In the genomic region with DNA sequence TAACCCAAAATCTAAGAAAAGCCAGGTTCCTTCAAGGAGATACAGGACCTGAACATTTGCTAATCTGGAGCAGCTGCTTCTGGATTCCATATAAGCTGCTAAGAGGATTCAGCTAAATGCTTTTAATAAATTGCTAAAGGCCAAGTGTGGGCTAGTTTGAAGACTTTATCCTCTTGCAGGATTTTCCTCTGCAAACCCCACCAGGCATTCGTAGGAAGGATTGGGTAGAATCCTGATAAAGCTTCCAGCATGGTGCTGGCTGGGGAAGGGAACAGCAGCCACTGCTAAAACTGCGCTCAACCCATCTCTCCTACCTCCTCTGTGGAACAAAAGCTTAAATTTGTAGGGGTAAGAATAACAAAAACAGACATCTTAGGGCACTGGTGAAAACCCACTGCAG, we compare ENCODE assay signal across 31 cellular contexts.
"Had no signal": no experiment of that assay in that cellular context is flagged by ENCODE, and none has a peak within 500 bp of the region (broad histone marks: within the 10 kb centered on the region; RNA-seq: fewer than 3 reads in every experiment).

No MANE protein-coding gene starts in this region.

- H3K36me3 Mint-ChIP-seq: activated naive CD8-positive, alpha-beta T cell; WTC11 had no signal

- H3K27ac Mint-ChIP-seq: activated CD4-positive, alpha-beta memory T cell treated with anti-CD3 and anti-CD28 coated beads, Interleukin-2, amount 10 ng/mL, durations not matched to agents 7 days and 5 days; activated CD4-positive, alpha-beta T cell treated with anti-CD3 and anti-CD28 coated beads, Interleukin-2, amount 10 ng/mL, durations not matched to agents 7 days and 5 days; activated naive CD8-positive, alpha-beta T cell; activated T-helper 17 cell treated with anti-CD3 and anti-CD28 coated beads, Interleukin-2, amount 50 U/mL, for 72 hours; effector memory CD8-positive, alpha-beta T cell; T-helper 17 cell; T-helper 2 cell treated with Interferon-gamma antibody and Interleukin-4, amounts not matched to agents 5 μg/mL and 100 μg/mL, for 36 hours; WTC11 had no signal

- H3K27me3 Mint-ChIP-seq: activated CD4-positive, alpha-beta memory T cell treated with anti-CD3 and anti-CD28 coated beads, Interleukin-2, amount 10 ng/mL, durations not matched to agents 7 days and 5 days; activated naive CD8-positive, alpha-beta T cell; activated T-helper 17 cell treated with anti-CD3 and anti-CD28 coated beads, Interleukin-2, amount 50 U/mL, for 72 hours had no signal

- H3K27ac ChIP-seq: esophagus muscularis mucosa, foreskin keratinocyte, gastrocnemius medialis, heart left ventricle had no signal

- H3K36me3 ChIP-seq: esophagus muscularis mucosa, gastrocnemius medialis, heart left ventricle had no signal

- H3K4me3 ChIP-seq: esophagus muscularis mucosa, gastrocnemius medialis, heart left ventricle had no signal

- ATAC-seq: activated T-cell treated with anti-CD3 and anti-CD28 coated beads, Interleukin-2, amount 50 U/mL, for 4 hours; activated T-helper 17 cell treated with anti-CD3 and anti-CD28 coated beads, Interleukin-2, amount 50 U/mL, for 72 hours; effector memory CD8-positive, alpha-beta T cell; foreskin keratinocyte; gastrocnemius medialis; heart left ventricle; T-helper 17 cell had no signal

- H3K4me1 ChIP-seq: esophagus muscularis mucosa, foreskin keratinocyte, gastrocnemius medialis, heart left ventricle had no signal

- H3K9me3 ChIP-seq: esophagus muscularis mucosa, gastrocnemius medialis had no signal

- H3K4me1 Mint-ChIP-seq: activated CD4-positive, alpha-beta memory T cell treated with anti-CD3 and anti-CD28 coated beads, Interleukin-2, amount 10 ng/mL, durations not matched to agents 7 days and 5 days; activated CD4-positive, alpha-beta T cell treated with anti-CD3 and anti-CD28 coated beads, Interleukin-2, amount 10 ng/mL, durations not matched to agents 7 days and 5 days; activated T-helper 17 cell treated with anti-CD3 and anti-CD28 coated beads, Interleukin-2, amount 50 U/mL, for 72 hours; T-helper 17 cell; WTC11 had no signal

- H3K4me3 Mint-ChIP-seq: activated CD4-positive, alpha-beta memory T cell treated with anti-CD3 and anti-CD28 coated beads, Interleukin-2, amount 10 ng/mL, durations not matched to agents 7 days and 5 days; activated CD4-positive, alpha-beta T cell treated with anti-CD3 and anti-CD28 coated beads, Interleukin-2, amount 10 ng/mL, durations not matched to agents 7 days and 5 days; activated naive CD8-positive, alpha-beta T cell; activated T-cell treated with anti-CD3 and anti-CD28 coated beads, Interleukin-2, amount 50 U/mL, for 4 hours; activated T-helper 17 cell treated with anti-CD3 and anti-CD28 coated beads, Interleukin-2, amount 50 U/mL, for 72 hours; effector memory CD8-positive, alpha-beta T cell; T-helper 17 cell; T-helper 2 cell treated with Interferon-gamma antibody and Interleukin-4, amounts not matched to agents 5 μg/mL and 100 μg/mL, for 36 hours; WTC11 had no signal

- H3K27me3 ChIP-seq: esophagus muscularis mucosa, foreskin keratinocyte, gastrocnemius medialis had no signal

- DNase-seq: activated CD4-positive, alpha-beta memory T cell treated with anti-CD3 and anti-CD28 coated beads, Interleukin-2, amount 10 ng/mL, durations not matched to agents 7 days and 5 days; activated CD4-positive, alpha-beta T cell treated with anti-CD3 and anti-CD28 coated beads for 1 hour; activated CD4-positive, alpha-beta T cell treated with anti-CD3 and anti-CD28 coated beads for 4 hours; activated CD4-positive, alpha-beta T cell treated with anti-CD3 and anti-CD28 coated beads, Interleukin-2, amount 10 ng/mL, durations not matched to agents 7 days and 5 days; activated CD4-positive, alpha-beta T cell treated with anti-CD3 and anti-CD28 coated beads, Interleukin-2, amount 50 U/mL, for 4 hours; activated CD8-positive, alpha-beta memory T cell treated with anti-CD3 and anti-CD28 coated beads for 24 hours; activated effector memory CD4-positive, alpha-beta T cell treated with Interleukin-2 at 50 U/mL for 16 hours; activated gamma-delta T cell treated with Interleukin-2 at 50 U/mL for 16 hours; activated naive CD4-positive, alpha-beta T cell treated with anti-CD3 and anti-CD28 coated beads, Interleukin-2, amount 50 U/mL, for 16 hours; activated naive CD4-positive, alpha-beta T cell treated with Interleukin-2 at 50 U/mL for 16 hours; activated T-cell treated with anti-CD3 and anti-CD28 coated beads, Interleukin-2, amount 50 U/mL, for 4 hours; amniotic stem cell; anterior cingulate cortex; caudate nucleus; cortex of kidney; dermis blood vessel endothelial cell; effector CD4-positive, alpha-beta T cell; effector memory CD8-positive, alpha-beta T cell; erythroblast; gastrocnemius medialis; glutamatergic neuron; heart left ventricle; T-helper 1 cell; T-helper 17 cell; T1000 had no signal

- H3K9me3 Mint-ChIP-seq: activated CD4-positive, alpha-beta memory T cell treated with anti-CD3 and anti-CD28 coated beads, Interleukin-2, amount 10 ng/mL, durations not matched to agents 7 days and 5 days; activated CD4-positive, alpha-beta T cell treated with anti-CD3 and anti-CD28 coated beads, Interleukin-2, amount 10 ng/mL, durations not matched to agents 7 days and 5 days; activated T-cell treated with anti-CD3 and anti-CD28 coated beads, Interleukin-2, amount 50 U/mL, for 4 hours; activated T-helper 17 cell treated with anti-CD3 and anti-CD28 coated beads, Interleukin-2, amount 50 U/mL, for 72 hours; effector memory CD8-positive, alpha-beta T cell; T-helper 2 cell treated with Interferon-gamma antibody and Interleukin-4, amounts not matched to agents 5 μg/mL and 100 μg/mL, for 36 hours had no signal
